1 cellular context compared by ENCODE assay signal in the genomic region with DNA sequence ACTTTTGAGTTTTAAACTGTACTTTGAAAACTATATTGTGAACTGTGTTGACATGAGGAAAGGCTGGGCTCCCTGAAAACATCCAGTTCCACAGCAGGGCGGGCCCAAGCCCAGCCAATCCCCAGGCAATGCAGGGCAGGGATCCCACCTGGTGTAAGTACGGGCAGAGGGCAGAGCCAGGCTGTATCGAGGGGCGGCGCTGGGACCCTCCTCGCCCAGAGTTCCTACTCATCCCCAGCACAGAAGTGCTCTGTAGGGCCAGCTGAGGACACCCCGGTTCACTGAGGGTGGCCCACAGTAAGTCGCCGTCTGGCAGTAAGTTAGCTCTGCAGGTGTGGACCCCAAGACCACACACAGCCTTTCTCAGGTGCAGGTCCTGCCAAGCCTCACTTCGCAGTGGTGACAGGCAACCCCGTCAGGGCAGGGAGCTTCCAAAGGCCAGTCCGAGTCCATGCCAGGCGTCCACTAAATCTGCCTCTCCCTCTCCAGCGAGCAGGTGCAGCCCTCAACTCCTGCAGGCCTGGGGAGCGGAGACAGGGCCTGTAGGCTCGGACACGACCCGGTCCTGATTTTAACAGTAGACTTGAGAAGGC.
TF ChIP-seq lines count a peak whose summit lies in the region.

No MANE protein-coding gene starts in this region.

TF ChIP-seq in WTC11, 78 proteins besides CTCF, POLR2A, EP300 and RAD21 (continued from another document):
- TF ChIP-seq, protein P1, sequence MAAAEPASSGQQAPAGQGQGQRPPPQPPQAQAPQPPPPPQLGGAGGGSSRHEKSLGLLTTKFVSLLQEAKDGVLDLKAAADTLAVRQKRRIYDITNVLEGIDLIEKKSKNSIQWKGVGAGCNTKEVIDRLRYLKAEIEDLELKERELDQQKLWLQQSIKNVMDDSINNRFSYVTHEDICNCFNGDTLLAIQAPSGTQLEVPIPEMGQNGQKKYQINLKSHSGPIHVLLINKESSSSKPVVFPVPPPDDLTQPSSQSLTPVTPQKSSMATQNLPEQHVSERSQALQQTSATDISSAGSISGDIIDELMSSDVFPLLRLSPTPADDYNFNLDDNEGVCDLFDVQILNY (CRISPR knock-in tag; IDR thresholded peaks at IDR 0.05): no peak
- TF ChIP-seq OVOL2 (CRISPR knock-in tag; IDR thresholded peaks at IDR 0.05; ENCODE audit: borderline replicate concordance): no peak
- TF ChIP-seq, protein P2, sequence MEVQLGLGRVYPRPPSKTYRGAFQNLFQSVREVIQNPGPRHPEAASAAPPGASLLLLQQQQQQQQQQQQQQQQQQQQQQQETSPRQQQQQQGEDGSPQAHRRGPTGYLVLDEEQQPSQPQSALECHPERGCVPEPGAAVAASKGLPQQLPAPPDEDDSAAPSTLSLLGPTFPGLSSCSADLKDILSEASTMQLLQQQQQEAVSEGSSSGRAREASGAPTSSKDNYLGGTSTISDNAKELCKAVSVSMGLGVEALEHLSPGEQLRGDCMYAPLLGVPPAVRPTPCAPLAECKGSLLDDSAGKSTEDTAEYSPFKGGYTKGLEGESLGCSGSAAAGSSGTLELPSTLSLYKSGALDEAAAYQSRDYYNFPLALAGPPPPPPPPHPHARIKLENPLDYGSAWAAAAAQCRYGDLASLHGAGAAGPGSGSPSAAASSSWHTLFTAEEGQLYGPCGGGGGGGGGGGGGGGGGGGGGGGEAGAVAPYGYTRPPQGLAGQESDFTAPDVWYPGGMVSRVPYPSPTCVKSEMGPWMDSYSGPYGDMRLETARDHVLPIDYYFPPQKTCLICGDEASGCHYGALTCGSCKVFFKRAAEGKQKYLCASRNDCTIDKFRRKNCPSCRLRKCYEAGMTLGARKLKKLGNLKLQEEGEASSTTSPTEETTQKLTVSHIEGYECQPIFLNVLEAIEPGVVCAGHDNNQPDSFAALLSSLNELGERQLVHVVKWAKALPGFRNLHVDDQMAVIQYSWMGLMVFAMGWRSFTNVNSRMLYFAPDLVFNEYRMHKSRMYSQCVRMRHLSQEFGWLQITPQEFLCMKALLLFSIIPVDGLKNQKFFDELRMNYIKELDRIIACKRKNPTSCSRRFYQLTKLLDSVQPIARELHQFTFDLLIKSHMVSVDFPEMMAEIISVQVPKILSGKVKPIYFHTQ (CRISPR knock-in tag; IDR thresholded peaks at IDR 0.05): no peak
- TF ChIP-seq, protein P3, sequence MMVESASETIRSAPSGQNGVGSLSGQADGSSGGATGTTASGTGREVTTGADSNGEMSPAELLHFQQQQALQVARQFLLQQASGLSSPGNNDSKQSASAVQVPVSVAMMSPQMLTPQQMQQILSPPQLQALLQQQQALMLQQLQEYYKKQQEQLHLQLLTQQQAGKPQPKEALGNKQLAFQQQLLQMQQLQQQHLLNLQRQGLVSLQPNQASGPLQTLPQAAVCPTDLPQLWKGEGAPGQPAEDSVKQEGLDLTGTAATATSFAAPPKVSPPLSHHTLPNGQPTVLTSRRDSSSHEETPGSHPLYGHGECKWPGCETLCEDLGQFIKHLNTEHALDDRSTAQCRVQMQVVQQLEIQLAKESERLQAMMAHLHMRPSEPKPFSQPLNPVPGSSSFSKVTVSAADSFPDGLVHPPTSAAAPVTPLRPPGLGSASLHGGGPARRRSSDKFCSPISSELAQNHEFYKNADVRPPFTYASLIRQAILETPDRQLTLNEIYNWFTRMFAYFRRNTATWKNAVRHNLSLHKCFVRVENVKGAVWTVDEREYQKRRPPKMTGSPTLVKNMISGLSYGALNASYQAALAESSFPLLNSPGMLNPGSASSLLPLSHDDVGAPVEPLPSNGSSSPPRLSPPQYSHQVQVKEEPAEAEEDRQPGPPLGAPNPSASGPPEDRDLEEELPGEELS (CRISPR knock-in tag; IDR thresholded peaks at IDR 0.05): no peak
- no peak for TF ChIP-seq RORB (CRISPR knock-in tag; IDR thresholded peaks at IDR 0.05)
- TF ChIP-seq, protein P4, sequence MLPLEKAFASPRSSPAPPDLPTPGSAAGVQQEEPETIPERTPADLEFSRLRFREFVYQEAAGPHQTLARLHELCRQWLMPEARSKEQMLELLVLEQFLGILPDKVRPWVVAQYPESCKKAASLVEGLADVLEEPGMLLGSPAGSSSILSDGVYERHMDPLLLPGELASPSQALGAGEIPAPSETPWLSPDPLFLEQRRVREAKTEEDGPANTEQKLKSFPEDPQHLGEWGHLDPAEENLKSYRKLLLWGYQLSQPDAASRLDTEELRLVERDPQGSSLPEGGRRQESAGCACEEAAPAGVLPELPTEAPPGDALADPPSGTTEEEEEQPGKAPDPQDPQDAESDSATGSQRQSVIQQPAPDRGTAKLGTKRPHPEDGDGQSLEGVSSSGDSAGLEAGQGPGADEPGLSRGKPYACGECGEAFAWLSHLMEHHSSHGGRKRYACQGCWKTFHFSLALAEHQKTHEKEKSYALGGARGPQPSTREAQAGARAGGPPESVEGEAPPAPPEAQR (CRISPR knock-in tag; IDR thresholded peaks at IDR 0.05): no peak
- no peak for TF ChIP-seq SOX15 (CRISPR knock-in tag; IDR thresholded peaks at IDR 0.05)
- TF ChIP-seq NFATC4 (CRISPR knock-in tag; IDR thresholded peaks at IDR 0.05): no peak
- TF ChIP-seq, protein P5, sequence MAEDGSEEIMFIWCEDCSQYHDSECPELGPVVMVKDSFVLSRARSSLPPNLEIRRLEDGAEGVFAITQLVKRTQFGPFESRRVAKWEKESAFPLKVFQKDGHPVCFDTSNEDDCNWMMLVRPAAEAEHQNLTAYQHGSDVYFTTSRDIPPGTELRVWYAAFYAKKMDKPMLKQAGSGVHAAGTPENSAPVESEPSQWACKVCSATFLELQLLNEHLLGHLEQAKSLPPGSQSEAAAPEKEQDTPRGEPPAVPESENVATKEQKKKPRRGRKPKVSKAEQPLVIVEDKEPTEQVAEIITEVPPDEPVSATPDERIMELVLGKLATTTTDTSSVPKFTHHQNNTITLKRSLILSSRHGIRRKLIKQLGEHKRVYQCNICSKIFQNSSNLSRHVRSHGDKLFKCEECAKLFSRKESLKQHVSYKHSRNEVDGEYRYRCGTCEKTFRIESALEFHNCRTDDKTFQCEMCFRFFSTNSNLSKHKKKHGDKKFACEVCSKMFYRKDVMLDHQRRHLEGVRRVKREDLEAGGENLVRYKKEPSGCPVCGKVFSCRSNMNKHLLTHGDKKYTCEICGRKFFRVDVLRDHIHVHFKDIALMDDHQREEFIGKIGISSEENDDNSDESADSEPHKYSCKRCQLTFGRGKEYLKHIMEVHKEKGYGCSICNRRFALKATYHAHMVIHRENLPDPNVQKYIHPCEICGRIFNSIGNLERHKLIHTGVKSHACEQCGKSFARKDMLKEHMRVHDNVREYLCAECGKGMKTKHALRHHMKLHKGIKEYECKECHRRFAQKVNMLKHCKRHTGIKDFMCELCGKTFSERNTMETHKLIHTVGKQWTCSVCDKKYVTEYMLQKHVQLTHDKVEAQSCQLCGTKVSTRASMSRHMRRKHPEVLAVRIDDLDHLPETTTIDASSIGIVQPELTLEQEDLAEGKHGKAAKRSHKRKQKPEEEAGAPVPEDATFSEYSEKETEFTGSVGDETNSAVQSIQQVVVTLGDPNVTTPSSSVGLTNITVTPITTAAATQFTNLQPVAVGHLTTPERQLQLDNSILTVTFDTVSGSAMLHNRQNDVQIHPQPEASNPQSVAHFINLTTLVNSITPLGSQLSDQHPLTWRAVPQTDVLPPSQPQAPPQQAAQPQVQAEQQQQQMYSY (CRISPR knock-in tag; IDR thresholded peaks at IDR 0.05): no peak
- TF ChIP-seq, protein P6, sequence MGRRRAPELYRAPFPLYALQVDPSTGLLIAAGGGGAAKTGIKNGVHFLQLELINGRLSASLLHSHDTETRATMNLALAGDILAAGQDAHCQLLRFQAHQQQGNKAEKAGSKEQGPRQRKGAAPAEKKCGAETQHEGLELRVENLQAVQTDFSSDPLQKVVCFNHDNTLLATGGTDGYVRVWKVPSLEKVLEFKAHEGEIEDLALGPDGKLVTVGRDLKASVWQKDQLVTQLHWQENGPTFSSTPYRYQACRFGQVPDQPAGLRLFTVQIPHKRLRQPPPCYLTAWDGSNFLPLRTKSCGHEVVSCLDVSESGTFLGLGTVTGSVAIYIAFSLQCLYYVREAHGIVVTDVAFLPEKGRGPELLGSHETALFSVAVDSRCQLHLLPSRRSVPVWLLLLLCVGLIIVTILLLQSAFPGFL (CRISPR knock-in tag; IDR thresholded peaks at IDR 0.05; ENCODE audit: borderline replicate concordance): no peak
- TF ChIP-seq, protein P7, sequence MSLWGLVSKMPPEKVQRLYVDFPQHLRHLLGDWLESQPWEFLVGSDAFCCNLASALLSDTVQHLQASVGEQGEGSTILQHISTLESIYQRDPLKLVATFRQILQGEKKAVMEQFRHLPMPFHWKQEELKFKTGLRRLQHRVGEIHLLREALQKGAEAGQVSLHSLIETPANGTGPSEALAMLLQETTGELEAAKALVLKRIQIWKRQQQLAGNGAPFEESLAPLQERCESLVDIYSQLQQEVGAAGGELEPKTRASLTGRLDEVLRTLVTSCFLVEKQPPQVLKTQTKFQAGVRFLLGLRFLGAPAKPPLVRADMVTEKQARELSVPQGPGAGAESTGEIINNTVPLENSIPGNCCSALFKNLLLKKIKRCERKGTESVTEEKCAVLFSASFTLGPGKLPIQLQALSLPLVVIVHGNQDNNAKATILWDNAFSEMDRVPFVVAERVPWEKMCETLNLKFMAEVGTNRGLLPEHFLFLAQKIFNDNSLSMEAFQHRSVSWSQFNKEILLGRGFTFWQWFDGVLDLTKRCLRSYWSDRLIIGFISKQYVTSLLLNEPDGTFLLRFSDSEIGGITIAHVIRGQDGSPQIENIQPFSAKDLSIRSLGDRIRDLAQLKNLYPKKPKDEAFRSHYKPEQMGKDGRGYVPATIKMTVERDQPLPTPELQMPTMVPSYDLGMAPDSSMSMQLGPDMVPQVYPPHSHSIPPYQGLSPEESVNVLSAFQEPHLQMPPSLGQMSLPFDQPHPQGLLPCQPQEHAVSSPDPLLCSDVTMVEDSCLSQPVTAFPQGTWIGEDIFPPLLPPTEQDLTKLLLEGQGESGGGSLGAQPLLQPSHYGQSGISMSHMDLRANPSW (CRISPR knock-in tag; conservative IDR thresholded peaks at IDR 0.05; ENCODE audit: low read depth): no peak
- TF ChIP-seq FOXJ3 (CRISPR knock-in tag; IDR thresholded peaks at IDR 0.05; ENCODE audit: borderline replicate concordance): no peak
- TF ChIP-seq SP1 (CRISPR knock-in tag; conservative IDR thresholded peaks at IDR 0.05): no peak
- TF ChIP-seq, protein P8, sequence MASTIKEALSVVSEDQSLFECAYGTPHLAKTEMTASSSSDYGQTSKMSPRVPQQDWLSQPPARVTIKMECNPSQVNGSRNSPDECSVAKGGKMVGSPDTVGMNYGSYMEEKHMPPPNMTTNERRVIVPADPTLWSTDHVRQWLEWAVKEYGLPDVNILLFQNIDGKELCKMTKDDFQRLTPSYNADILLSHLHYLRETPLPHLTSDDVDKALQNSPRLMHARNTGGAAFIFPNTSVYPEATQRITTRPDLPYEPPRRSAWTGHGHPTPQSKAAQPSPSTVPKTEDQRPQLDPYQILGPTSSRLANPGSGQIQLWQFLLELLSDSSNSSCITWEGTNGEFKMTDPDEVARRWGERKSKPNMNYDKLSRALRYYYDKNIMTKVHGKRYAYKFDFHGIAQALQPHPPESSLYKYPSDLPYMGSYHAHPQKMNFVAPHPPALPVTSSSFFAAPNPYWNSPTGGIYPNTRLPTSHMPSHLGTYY (CRISPR knock-in tag; IDR thresholded peaks at IDR 0.05): no peak
- no peak for TF ChIP-seq SMAD4 (CRISPR knock-in tag; IDR thresholded peaks at IDR 0.05)
